ENCODE assay signal across 34 cellular contexts in the genomic region with DNA sequence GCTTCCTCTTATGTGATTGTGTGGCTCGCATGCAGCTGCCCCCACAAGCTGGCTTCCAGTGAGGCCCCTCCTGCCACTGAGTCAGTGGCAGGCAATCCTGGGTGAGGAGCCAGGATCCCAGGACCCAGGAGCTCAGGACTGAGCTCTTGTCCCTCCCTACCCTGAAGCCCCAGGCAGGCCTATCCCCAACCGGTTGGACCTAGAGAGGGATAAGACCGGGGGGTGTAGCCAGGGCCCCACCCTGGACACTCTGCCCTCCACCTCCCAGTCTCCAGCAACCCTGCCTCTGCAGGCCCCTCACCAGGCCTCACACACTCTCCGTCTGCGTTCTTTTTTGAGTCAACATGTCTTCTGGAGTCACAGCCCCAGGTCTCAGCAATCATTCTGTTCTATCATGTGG. TPM values are rescaled to one million over a fixed set of nuclear protein-coding genes. Genes with fewer than 3 reads are reported as not detected.
"Had no signal": no experiment of that assay in that cellular context is flagged by ENCODE, and none has a peak within 500 bp of the region (broad histone marks: within the 10 kb centered on the region; RNA-seq: fewer than 3 reads in every experiment).

No MANE protein-coding gene starts in this region.

- H3K4me2 ChIP-seq: neural progenitor cell had no signal

- H3K9ac ChIP-seq: neural progenitor cell had no signal

- ATAC-seq: gastrocnemius medialis; left lung; naive thymus-derived CD4-positive, alpha-beta T cell; sciatic nerve; stimulated activated effector memory CD8-positive, alpha-beta T cell treated with anti-CD3 and anti-CD28 coated beads, Interleukin-12 subunit alpha, Interleukin-12 subunit beta, amount 100 ng/mL, for 72 hours had no signal

- DNase-seq: dermis blood vessel endothelial cell; effector memory CD4-positive, alpha-beta T cell; foreskin fibroblast; gastrocnemius medialis; head of caudate nucleus; left cardiac atrium; left lung; mesendoderm; midbrain; naive thymus-derived CD4-positive, alpha-beta T cell; nucleus accumbens; posterior cingulate gyrus; retina; stimulated activated CD4-positive, alpha-beta T cell treated with anti-CD3 and anti-CD28 coated beads, Interleukin-2, amount 100 ng/mL, for 24 hours; stimulated activated CD4-positive, alpha-beta T cell treated with anti-CD3 and anti-CD28 coated beads, Interleukin-4, amount 100 ng/mL, for 24 hours; stimulated activated naive CD4-positive, alpha-beta T cell treated with Interleukin-2 at 50 U/mL for 16 hours; stomach; upper lobe of left lung; uterus had no signal

- H3K27ac ChIP-seq: gastrocnemius medialis, left lung, neural progenitor cell, stomach, thoracic aorta, tibial nerve, upper lobe of left lung had no signal

- H3K27me3 ChIP-seq: gastrocnemius medialis, left lung, stomach, tibial nerve, upper lobe of left lung, uterus had no signal

- H2AFZ ChIP-seq: neural progenitor cell had no signal

- H3K4me1 ChIP-seq: gastrocnemius medialis, neural progenitor cell, uterus had no signal

- H3K9me3 ChIP-seq: gastrocnemius medialis, left lung, stomach, thoracic aorta, tibial nerve, upper lobe of left lung, uterus had no signal

- H3K36me3 ChIP-seq: gastrocnemius medialis, left lung, neural progenitor cell, thoracic aorta, uterus had no signal

- H3K4me3 ChIP-seq: coronary artery, gastrocnemius medialis, left lung, neural progenitor cell, stomach, thoracic aorta, tibial nerve, upper lobe of left lung, uterus had no signal

RNA-seq across cellular contexts. Expression of a gene that starts 2.7 kb away (rescaled TPM):
- total RNA-seq: dermis blood vessel endothelial cell; endothelial cell of umbilical vein; epithelial cell of proximal tubule; gastrocnemius medialis; kidney epithelial cell; left cardiac atrium; left lung; lung microvascular endothelial cell; mucosa of gallbladder; naive thymus-derived CD4-positive, alpha-beta T cell; osteocyte; pulmonary artery endothelial cell; sciatic nerve; subcutaneous adipose tissue; thoracic aorta had no signal
- polyA plus RNA-seq: endothelial cell of umbilical vein; naive thymus-derived CD4-positive, alpha-beta T cell had no signal

RNA-seq across cellular contexts. Expression of a gene that starts 33.1 kb away (rescaled TPM):
- total RNA-seq: dermis blood vessel endothelial cell, endothelial cell of umbilical vein, epithelial cell of proximal tubule, glomerular endothelial cell, lung microvascular endothelial cell, osteocyte, pulmonary artery endothelial cell had no signal
- polyA plus RNA-seq: endothelial cell of umbilical vein; naive thymus-derived CD4-positive, alpha-beta T cell had no signal

RNA-seq across cellular contexts. Expression of a gene that starts 40.2 kb away (rescaled TPM):
- total RNA-seq: gastrocnemius medialis had no signal

RNA-seq across cellular contexts. Expression of a gene that starts 57.6 kb away (rescaled TPM):
- total RNA-seq: dermis blood vessel endothelial cell, endothelial cell of umbilical vein, epithelial cell of proximal tubule, gastrocnemius medialis, glomerular endothelial cell, kidney epithelial cell, lung microvascular endothelial cell, osteocyte, stomach, thoracic aorta had no signal
- polyA plus RNA-seq: stomach had no signal
